ENCODE assay signal across 1 cellular context in the genomic region with DNA sequence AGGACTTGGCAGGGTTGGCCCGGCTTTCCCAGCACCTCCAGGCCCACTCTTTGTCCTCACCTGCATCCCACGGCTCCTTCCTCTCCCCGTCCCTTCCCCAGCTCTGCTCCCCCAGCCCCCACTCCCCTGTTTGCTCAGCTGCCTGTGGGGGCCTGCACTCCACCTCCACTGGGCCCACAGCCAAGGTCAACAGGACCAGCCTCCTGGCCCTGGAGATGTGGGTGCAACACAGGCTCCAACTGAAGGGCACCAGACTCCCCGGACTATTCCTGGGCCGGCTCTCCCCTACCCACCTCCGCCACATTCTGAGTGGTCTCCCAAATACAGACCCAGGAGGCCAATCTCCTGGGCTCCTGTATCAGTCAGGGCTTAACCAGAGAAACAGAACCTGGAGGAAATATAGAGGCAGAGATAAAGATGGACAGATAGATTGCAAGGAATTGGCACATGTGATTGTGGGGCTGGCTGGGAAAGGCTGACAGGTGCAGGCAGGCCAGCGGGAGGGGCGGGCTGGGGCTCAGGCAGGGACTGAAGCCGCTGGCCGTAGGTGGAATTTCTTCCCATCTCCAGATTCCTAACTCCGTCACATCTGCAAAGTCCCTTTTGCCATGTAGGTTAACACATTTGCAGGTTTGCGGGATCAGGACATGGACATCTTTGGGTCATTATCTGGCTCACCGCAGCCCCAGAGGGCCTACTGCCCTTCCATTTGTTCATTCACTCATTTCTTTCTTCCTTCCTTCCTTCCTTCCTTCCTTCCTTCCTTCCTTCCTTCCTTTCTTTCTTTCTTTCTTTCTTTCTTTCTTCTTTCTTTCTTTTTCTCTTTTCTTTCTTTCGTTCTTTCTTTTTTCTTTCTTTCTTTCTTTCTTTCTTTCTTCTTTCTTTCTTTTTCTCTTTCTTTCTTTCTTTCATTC.
TF ChIP-seq lines count a peak whose summit lies in the region.

No MANE protein-coding gene starts in this region.

TF ChIP-seq in HepG2, 621 proteins besides CTCF, POLR2A, EP300 and RAD21 (continues in another document):
- TF ChIP-seq BORCS8-MEF2B (CRISPR knock-in tag; IDR thresholded peaks at IDR 0.05), result peak; percentile 29; the same call in 1 of the 2 replicates
- TF ChIP-seq HIVEP1 (CRISPR knock-in tag; IDR thresholded peaks at IDR 0.05), result peak; percentile 62; the same call in 1 of the 2 replicates
- TF ChIP-seq, protein P1, sequence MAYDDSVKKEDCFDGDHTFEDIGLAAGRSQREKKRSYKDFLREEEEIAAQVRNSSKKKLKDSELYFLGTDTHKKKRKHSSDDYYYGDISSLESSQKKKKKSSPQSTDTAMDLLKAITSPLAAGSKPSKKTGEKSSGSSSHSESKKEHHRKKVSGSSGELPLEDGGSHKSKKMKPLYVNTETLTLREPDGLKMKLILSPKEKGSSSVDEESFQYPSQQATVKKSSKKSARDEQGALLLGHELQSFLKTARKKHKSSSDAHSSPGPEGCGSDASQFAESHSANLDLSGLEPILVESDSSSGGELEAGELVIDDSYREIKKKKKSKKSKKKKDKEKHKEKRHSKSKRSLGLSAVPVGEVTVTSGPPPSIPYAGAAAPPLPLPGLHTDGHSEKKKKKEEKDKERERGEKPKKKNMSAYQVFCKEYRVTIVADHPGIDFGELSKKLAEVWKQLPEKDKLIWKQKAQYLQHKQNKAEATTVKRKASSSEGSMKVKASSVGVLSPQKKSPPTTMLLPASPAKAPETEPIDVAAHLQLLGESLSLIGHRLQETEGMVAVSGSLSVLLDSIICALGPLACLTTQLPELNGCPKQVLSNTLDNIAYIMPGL (CRISPR knock-in tag; IDR thresholded peaks at IDR 0.05; ENCODE audit: borderline replicate concordance in 1 of 2, low read depth in 1 of 2), result peak in 1 of 2 experiments; percentile 57; a peak in 1 of 4 replicates
- TF ChIP-seq ZNF33A (CRISPR knock-in tag; IDR thresholded peaks at IDR 0.05; ENCODE audit: borderline replicate concordance), result no peak
- TF ChIP-seq, protein P2, sequence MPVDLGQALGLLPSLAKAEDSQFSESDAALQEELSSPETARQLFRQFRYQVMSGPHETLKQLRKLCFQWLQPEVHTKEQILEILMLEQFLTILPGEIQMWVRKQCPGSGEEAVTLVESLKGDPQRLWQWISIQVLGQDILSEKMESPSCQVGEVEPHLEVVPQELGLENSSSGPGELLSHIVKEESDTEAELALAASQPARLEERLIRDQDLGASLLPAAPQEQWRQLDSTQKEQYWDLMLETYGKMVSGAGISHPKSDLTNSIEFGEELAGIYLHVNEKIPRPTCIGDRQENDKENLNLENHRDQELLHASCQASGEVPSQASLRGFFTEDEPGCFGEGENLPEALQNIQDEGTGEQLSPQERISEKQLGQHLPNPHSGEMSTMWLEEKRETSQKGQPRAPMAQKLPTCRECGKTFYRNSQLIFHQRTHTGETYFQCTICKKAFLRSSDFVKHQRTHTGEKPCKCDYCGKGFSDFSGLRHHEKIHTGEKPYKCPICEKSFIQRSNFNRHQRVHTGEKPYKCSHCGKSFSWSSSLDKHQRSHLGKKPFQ (CRISPR knock-in tag; IDR thresholded peaks at IDR 0.05; ENCODE audit: insufficient replicate concordance), result no peak
- 0 out of 2 replicates have a peak, but pooled peaks have one; percentile 65 for TF ChIP-seq NFATC3 (CRISPR knock-in tag; IDR thresholded peaks at IDR 0.05)
- TF ChIP-seq HMG20B (CRISPR knock-in tag; conservative IDR thresholded peaks at IDR 0.05), result 0 out of 2 replicates have a peak, but pooled peaks have one; percentile 29
- 0 out of 2 replicates have a peak, but pooled peaks have one; percentile 36 for TF ChIP-seq TRIM24 (CRISPR knock-in tag; IDR thresholded peaks at IDR 0.05)
- TF ChIP-seq ETV5 (CRISPR knock-in tag; IDR thresholded peaks at IDR 0.05; ENCODE audit: borderline replicate concordance), result peak; percentile 41; the same call in 1 of the 2 replicates
- TF ChIP-seq RBAK (CRISPR knock-in tag; IDR thresholded peaks at IDR 0.05), result no peak
- TF ChIP-seq, protein P3, sequence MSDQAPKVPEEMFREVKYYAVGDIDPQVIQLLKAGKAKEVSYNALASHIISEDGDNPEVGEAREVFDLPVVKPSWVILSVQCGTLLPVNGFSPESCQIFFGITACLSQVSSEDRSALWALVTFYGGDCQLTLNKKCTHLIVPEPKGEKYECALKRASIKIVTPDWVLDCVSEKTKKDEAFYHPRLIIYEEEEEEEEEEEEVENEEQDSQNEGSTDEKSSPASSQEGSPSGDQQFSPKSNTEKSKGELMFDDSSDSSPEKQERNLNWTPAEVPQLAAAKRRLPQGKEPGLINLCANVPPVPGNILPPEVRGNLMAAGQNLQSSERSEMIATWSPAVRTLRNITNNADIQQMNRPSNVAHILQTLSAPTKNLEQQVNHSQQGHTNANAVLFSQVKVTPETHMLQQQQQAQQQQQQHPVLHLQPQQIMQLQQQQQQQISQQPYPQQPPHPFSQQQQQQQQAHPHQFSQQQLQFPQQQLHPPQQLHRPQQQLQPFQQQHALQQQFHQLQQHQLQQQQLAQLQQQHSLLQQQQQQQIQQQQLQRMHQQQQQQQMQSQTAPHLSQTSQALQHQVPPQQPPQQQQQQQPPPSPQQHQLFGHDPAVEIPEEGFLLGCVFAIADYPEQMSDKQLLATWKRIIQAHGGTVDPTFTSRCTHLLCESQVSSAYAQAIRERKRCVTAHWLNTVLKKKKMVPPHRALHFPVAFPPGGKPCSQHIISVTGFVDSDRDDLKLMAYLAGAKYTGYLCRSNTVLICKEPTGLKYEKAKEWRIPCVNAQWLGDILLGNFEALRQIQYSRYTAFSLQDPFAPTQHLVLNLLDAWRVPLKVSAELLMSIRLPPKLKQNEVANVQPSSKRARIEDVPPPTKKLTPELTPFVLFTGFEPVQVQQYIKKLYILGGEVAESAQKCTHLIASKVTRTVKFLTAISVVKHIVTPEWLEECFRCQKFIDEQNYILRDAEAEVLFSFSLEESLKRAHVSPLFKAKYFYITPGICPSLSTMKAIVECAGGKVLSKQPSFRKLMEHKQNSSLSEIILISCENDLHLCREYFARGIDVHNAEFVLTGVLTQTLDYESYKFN (CRISPR knock-in tag; conservative IDR thresholded peaks at IDR 0.05), result peak; percentile 93
- no peak for TF ChIP-seq ZNF354B (CRISPR knock-in tag; IDR thresholded peaks at IDR 0.05)
- no peak for TF ChIP-seq ZNF329 (CRISPR knock-in tag; IDR thresholded peaks at IDR 0.05; ENCODE audit: low read depth)
- peak; percentile 83 for TF ChIP-seq FOSL2 (CRISPR knock-in tag; IDR thresholded peaks at IDR 0.05)
- 0 out of 2 replicates have a peak, but pooled peaks have one; percentile 49 for TF ChIP-seq GATAD1 (CRISPR knock-in tag; IDR thresholded peaks at IDR 0.05)
- TF ChIP-seq PPARG (CRISPR knock-in tag; conservative IDR thresholded peaks at IDR 0.05), result 0 out of 2 replicates have a peak, but pooled peaks have one; percentile 45
- 0 out of 2 replicates have a peak, but pooled peaks have one; percentile 27 for TF ChIP-seq ZNF629 (CRISPR knock-in tag; conservative IDR thresholded peaks at IDR 0.05)
- peak; percentile 88 for TF ChIP-seq FOXO1 (CRISPR knock-in tag; IDR thresholded peaks at IDR 0.05)
- peak; percentile 76 for TF ChIP-seq SPEN (CRISPR knock-in tag; IDR thresholded peaks at IDR 0.05; ENCODE audit: low read depth)
- TF ChIP-seq CBFB (CRISPR knock-in tag; IDR thresholded peaks at IDR 0.05), result peak; percentile 72; the same call in 1 of the 2 replicates
- peak; percentile 87; the same call in 1 of the 2 replicates for TF ChIP-seq FOXK1 (CRISPR knock-in tag; IDR thresholded peaks at IDR 0.05; ENCODE audit: borderline replicate concordance, low read depth)
- 0 out of 2 replicates have a peak, but pooled peaks have one; percentile 38 for TF ChIP-seq KDM1A (CRISPR knock-in tag; IDR thresholded peaks at IDR 0.05)
- peak; percentile 40 for TF ChIP-seq AGO1 (IDR thresholded peaks at IDR 0.05; ENCODE audit: low read depth, low read length, poor library complexity, severe bottlenecking)
- TF ChIP-seq RFX1 (IDR thresholded peaks at IDR 0.05), result no peak
- TF ChIP-seq ZNF121 (CRISPR knock-in tag; IDR thresholded peaks at IDR 0.05), result peak; percentile 79
- TF ChIP-seq, protein P4, sequence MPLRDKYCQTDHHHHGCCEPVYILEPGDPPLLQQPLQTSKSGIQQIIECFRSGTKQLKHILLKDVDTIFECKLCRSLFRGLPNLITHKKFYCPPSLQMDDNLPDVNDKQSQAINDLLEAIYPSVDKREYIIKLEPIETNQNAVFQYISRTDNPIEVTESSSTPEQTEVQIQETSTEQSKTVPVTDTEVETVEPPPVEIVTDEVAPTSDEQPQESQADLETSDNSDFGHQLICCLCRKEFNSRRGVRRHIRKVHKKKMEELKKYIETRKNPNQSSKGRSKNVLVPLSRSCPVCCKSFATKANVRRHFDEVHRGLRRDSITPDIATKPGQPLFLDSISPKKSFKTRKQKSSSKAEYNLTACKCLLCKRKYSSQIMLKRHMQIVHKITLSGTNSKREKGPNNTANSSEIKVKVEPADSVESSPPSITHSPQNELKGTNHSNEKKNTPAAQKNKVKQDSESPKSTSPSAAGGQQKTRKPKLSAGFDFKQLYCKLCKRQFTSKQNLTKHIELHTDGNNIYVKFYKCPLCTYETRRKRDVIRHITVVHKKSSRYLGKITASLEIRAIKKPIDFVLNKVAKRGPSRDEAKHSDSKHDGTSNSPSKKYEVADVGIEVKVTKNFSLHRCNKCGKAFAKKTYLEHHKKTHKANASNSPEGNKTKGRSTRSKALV (CRISPR knock-in tag; IDR thresholded peaks at IDR 0.05), result no peak
- TF ChIP-seq, protein P5, sequence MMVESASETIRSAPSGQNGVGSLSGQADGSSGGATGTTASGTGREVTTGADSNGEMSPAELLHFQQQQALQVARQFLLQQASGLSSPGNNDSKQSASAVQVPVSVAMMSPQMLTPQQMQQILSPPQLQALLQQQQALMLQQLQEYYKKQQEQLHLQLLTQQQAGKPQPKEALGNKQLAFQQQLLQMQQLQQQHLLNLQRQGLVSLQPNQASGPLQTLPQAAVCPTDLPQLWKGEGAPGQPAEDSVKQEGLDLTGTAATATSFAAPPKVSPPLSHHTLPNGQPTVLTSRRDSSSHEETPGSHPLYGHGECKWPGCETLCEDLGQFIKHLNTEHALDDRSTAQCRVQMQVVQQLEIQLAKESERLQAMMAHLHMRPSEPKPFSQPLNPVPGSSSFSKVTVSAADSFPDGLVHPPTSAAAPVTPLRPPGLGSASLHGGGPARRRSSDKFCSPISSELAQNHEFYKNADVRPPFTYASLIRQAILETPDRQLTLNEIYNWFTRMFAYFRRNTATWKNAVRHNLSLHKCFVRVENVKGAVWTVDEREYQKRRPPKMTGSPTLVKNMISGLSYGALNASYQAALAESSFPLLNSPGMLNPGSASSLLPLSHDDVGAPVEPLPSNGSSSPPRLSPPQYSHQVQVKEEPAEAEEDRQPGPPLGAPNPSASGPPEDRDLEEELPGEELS (CRISPR knock-in tag; IDR thresholded peaks at IDR 0.05), result peak; percentile 71
- no peak for TF ChIP-seq WIZ (CRISPR knock-in tag; IDR thresholded peaks at IDR 0.05)
- peak; percentile 49; the same call in 1 of the 2 replicates for TF ChIP-seq ZNF768 (CRISPR knock-in tag; IDR thresholded peaks at IDR 0.05)
- no peak for TF ChIP-seq SRSF4 (IDR thresholded peaks at IDR 0.05; ENCODE audit: low read depth, low read length, poor library complexity, severe bottlenecking)
- peak; percentile 98 for TF ChIP-seq MTA1 (CRISPR knock-in tag; IDR thresholded peaks at IDR 0.05; ENCODE audit: borderline replicate concordance)
- no peak for TF ChIP-seq ZNF660 (CRISPR knock-in tag; IDR thresholded peaks at IDR 0.05; ENCODE audit: borderline replicate concordance, low read depth)
- TF ChIP-seq, protein P6, sequence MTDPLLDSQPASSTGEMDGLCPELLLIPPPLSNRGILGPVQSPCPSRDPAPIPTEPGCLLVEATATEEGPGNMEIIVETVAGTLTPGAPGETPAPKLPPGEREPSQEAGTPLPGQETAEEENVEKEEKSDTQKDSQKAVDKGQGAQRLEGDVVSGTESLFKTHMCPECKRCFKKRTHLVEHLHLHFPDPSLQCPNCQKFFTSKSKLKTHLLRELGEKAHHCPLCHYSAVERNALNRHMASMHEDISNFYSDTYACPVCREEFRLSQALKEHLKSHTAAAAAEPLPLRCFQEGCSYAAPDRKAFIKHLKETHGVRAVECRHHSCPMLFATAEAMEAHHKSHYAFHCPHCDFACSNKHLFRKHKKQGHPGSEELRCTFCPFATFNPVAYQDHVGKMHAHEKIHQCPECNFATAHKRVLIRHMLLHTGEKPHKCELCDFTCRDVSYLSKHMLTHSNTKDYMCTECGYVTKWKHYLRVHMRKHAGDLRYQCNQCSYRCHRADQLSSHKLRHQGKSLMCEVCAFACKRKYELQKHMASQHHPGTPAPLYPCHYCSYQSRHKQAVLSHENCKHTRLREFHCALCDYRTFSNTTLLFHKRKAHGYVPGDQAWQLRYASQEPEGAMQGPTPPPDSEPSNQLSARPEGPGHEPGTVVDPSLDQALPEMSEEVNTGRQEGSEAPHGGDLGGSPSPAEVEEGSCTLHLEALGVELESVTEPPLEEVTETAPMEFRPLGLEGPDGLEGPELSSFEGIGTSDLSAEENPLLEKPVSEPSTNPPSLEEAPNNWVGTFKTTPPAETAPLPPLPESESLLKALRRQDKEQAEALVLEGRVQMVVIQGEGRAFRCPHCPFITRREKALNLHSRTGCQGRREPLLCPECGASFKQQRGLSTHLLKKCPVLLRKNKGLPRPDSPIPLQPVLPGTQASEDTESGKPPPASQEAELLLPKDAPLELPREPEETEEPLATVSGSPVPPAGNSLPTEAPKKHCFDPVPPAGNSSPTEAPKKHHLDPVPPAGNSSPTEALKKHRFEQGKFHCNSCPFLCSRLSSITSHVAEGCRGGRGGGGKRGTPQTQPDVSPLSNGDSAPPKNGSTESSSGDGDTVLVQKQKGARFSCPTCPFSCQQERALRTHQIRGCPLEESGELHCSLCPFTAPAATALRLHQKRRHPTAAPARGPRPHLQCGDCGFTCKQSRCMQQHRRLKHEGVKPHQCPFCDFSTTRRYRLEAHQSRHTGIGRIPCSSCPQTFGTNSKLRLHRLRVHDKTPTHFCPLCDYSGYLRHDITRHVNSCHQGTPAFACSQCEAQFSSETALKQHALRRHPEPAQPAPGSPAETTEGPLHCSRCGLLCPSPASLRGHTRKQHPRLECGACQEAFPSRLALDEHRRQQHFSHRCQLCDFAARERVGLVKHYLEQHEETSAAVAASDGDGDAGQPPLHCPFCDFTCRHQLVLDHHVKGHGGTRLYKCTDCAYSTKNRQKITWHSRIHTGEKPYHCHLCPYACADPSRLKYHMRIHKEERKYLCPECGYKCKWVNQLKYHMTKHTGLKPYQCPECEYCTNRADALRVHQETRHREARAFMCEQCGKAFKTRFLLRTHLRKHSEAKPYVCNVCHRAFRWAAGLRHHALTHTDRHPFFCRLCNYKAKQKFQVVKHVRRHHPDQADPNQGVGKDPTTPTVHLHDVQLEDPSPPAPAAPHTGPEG (CRISPR knock-in tag; IDR thresholded peaks at IDR 0.05), result no peak
- TF ChIP-seq ZNF367 (CRISPR knock-in tag; IDR thresholded peaks at IDR 0.05; ENCODE audit: borderline replicate concordance), result no peak
- TF ChIP-seq ZNF263 (CRISPR knock-in tag; IDR thresholded peaks at IDR 0.05), result peak; percentile 52; the same call in 1 of the 2 replicates
